ENCODE assay signal across 24 cellular contexts in the genomic region with DNA sequence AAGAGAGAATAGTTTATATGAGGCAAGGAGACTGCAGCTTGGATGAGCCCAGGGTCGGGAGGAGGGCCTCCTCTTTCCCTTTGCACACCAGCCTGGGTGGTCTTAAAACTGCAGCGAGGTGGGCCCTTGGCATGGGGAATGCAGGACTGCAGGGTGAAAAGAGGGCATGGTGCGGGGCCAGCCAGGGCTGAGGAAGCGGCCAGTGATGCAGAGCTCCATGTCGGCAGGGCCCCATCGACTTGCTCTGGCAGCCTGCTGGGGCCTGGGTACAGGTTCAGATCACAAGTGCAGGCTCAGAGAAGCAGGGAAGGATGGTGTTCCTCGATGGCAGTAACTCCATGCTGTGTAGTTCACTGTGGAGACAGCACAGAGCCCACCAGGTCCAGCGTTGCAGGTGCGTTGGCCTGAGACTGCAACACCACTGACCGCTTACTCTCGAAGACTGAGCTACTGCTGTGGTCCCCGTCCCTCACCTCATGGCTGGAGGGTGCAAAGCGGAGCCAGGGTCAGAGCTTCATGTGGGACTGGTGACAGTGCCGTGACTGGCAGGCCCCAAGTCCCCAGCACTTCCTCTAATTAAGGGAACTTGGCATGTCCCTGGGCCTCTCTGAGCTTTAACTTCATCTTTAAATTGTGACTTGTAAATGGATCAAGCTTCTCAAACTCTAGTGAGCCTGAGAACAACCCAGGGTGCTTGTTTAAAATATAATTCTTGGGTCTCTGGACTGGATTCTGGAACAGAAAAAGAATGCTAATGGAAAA.
DNase-seq lines count a peak whose midpoint lies in the region; ATAC-seq, FAIRE-seq and TF ChIP-seq lines count a peak whose summit lies in the region.
"Had no signal": no experiment of that assay in that cellular context is flagged by ENCODE, and none has a peak within 500 bp of the region (broad histone marks: within the 10 kb centered on the region; RNA-seq: fewer than 3 reads in every experiment).

No MANE protein-coding gene starts in this region.

- TF ChIP-seq CTCF in right atrium auricular region (IDR thresholded peaks at IDR 0.05) (no peak), coronary artery (IDR thresholded peaks at IDR 0.05) (no peak), glutamatergic neuron (IDR thresholded peaks at IDR 0.05; ENCODE audit: partially characterized antibody, unreplicated experiment) (no peak)

- FAIRE-seq in GM12891 (lab: Jason Lieb, UNC) = no peak
- FAIRE-seq: GM18507, K562, urothelium cell line had no signal

- no peak for ATAC-seq in left ventricle myocardium superior
- ATAC-seq: K562 had no signal

- no peaks in the 10 kb centered on the region for H3K27me3 Mint-ChIP-seq in glutamatergic neuron (ENCODE audit: unreplicated experiment)

- no peak overlapping the region for H3K27ac Mint-ChIP-seq in glutamatergic neuron (ENCODE audit: unreplicated experiment)
- H3K27ac Mint-ChIP-seq: activated naive CD8-positive, alpha-beta T cell treated with anti-CD3 and anti-CD28 coated beads, Interleukin-2, amount 10 ng/mL, durations not matched to agents 7 days and 5 days had no signal

- no peak overlapping the region for H3K4me3 ChIP-seq in right atrium auricular region
- H3K4me3 ChIP-seq in coronary artery = no peak overlapping the region
- H3K4me3 ChIP-seq: HAP-1, K562, lower lobe of right lung had no signal

- H3K36me3 Mint-ChIP-seq in glutamatergic neuron (ENCODE audit: unreplicated experiment) = peaks cover 3% of the 10 kb centered on the region
- H3K36me3 Mint-ChIP-seq: activated naive CD8-positive, alpha-beta T cell treated with anti-CD3 and anti-CD28 coated beads, Interleukin-2, amount 10 ng/mL, durations not matched to agents 7 days and 5 days had no signal

- intact Hi-C loops in left ventricle myocardium superior (cut with micrococcal nuclease) = no loop called here

- no peak for TF ChIP-seq POLR2A in GM12891 (IDR thresholded peaks at IDR 0.05; ENCODE audit: low read depth, low read length)

- H3K4me3 Mint-ChIP-seq in glutamatergic neuron (ENCODE audit: unreplicated experiment) = no peak overlapping the region
- H3K4me3 Mint-ChIP-seq: activated naive CD8-positive, alpha-beta T cell treated with anti-CD3 and anti-CD28 coated beads, Interleukin-2, amount 10 ng/mL, durations not matched to agents 7 days and 5 days; central memory CD8-positive, alpha-beta T cell had no signal

- DNase-seq in right atrium auricular region (ENCODE audit: low spot score) (peak; percentile 30), left ventricle myocardium superior (no peak), coronary artery (ENCODE audit: low spot score) (peak; percentile 54), pons (ENCODE audit: low spot score) (peak; percentile 27), GM12891 (ENCODE audit: insufficient read length, low spot score) (no peak), DMS153 (lab: John Stamatoyannopoulos, UW) (no peak), germinal center (ENCODE audit: low spot score) (no peak), glutamatergic neuron (no peak)
- DNase-seq: activated naive CD8-positive, alpha-beta T cell treated with anti-CD3 and anti-CD28 coated beads, Interleukin-2, amount 10 ng/mL, durations not matched to agents 7 days and 5 days; erythroblast; foreskin fibroblast; hippocampal formation; lower lobe of right lung; NCI-H1694; NCI-H69; nucleus accumbens; retina; stimulated activated CD4-positive, alpha-beta T cell treated with anti-CD3 and anti-CD28 coated beads, Interleukin-12 subunit alpha, Interleukin-12 subunit beta, amount 100 ng/mL, for 4 hours; T-helper 9 cell had no signal

- H3K27me3 ChIP-seq in right atrium auricular region = no peaks in the 10 kb centered on the region

- H3K4me1 Mint-ChIP-seq in glutamatergic neuron (ENCODE audit: low read depth, unreplicated experiment) = no peaks in the 10 kb centered on the region
- H3K4me1 Mint-ChIP-seq: activated naive CD8-positive, alpha-beta T cell treated with anti-CD3 and anti-CD28 coated beads, Interleukin-2, amount 10 ng/mL, durations not matched to agents 7 days and 5 days; central memory CD8-positive, alpha-beta T cell had no signal

- peaks cover 5% of the 10 kb centered on the region for H3K9me3 Mint-ChIP-seq in glutamatergic neuron (ENCODE audit: unreplicated experiment)
- H3K9me3 Mint-ChIP-seq: activated naive CD8-positive, alpha-beta T cell treated with anti-CD3 and anti-CD28 coated beads, Interleukin-2, amount 10 ng/mL, durations not matched to agents 7 days and 5 days; central memory CD8-positive, alpha-beta T cell had no signal

- peaks cover 0 to 14% of the 10 kb centered on the region in 2 donors for H3K4me1 ChIP-seq in right atrium auricular region
- H3K4me1 ChIP-seq: HAP-1, lower lobe of right lung had no signal

- H3K9me3 ChIP-seq in right atrium auricular region = peaks cover 0 to 7% of the 10 kb centered on the region in 2 donors
- H3K9me3 ChIP-seq: HAP-1 had no signal

- H3K27ac ChIP-seq in right atrium auricular region (no peak overlapping the region), coronary artery (no peak overlapping the region)
- H3K27ac ChIP-seq: lower lobe of right lung had no signal

- no peaks in the 10 kb centered on the region for H3K36me3 ChIP-seq in right atrium auricular region
- H3K36me3 ChIP-seq: HAP-1, lower lobe of right lung had no signal

TF ChIP-seq in GM12891, 5 proteins besides CTCF, POLR2A, EP300 and RAD21:
- TF ChIP-seq POU2F2 (IDR thresholded peaks at IDR 0.05; ENCODE audit: low read depth, low read length) (no peak), TAF1 (IDR thresholded peaks at IDR 0.05; ENCODE audit: low read depth, low read length) (no peak), SPI1 (IDR thresholded peaks at IDR 0.05; ENCODE audit: low read depth, low read length) (no peak), POLR2AphosphoS5 (IDR thresholded peaks at IDR 0.05; ENCODE audit: low read depth, low read length) (no peak), PAX5 (IDR thresholded peaks at IDR 0.05; ENCODE audit: insufficient read depth, low read length, severe bottlenecking) (no peak)

Comparison
In these comparisons a context has a peak if more than half of its experiments do, and no peak if none do; other contexts are left out.
1. DNase-seq: peak in right atrium auricular region (single experiment), coronary artery (single experiment) and pons (single experiment); none in left ventricle myocardium superior (single experiment), GM12891 (single experiment), DMS153 (single experiment), germinal center (single experiment) and glutamatergic neuron (single experiment).